ENCODE assay signal across 11 cellular contexts in genomic region chr20:3911956-3912355, GRCh38. TPM values are rescaled to one million over a fixed set of nuclear protein-coding genes. Genes with fewer than 3 reads are reported as not detected.
DNase-seq lines count a peak whose midpoint lies in the region; ATAC-seq and TF ChIP-seq lines count a peak whose summit lies in the region.
"Had no signal": no experiment of that assay in that cellular context is flagged by ENCODE, and none has a peak within 500 bp of the region (broad histone marks: within the 10 kb centered on the region; RNA-seq: fewer than 3 reads in every experiment).

No MANE protein-coding gene starts in this region.

- H3K27me3 ChIP-seq in right cardiac atrium (ENCODE audit: control insufficient read depth, insufficient read depth), result no peaks in the 10 kb centered on the region
- no peaks in the 10 kb centered on the region for H3K27me3 ChIP-seq in MG63
- H3K27me3 ChIP-seq: thyroid gland had no signal

- H3K4me3 ChIP-seq in HEK293 (ENCODE audit: low read depth, low read length), result no peak overlapping the region
- H3K4me3 ChIP-seq in right cardiac atrium (ENCODE audit: low read length), result no peak overlapping the region
- no peak overlapping the region for H3K4me3 ChIP-seq in MG63
- H3K4me3 ChIP-seq: thyroid gland had no signal

- WGBS in right cardiac atrium, result 60% methylated on average over 2 of the region's 2 CpGs

- H3K27ac ChIP-seq in HEK293 (ENCODE audit: extremely low read depth, low read depth, low read length), result no peak overlapping the region
- H3K27ac ChIP-seq in right cardiac atrium (ENCODE audit: low read length), result no peak overlapping the region
- H3K27ac ChIP-seq: thyroid gland had no signal

- POLR2A ChIA-PET in HEK293 (lab: Yijun Ruan, JAX), result interaction anchor here (0.9 kb wide), 1 partner anchor 14 kb away, joined by 3 read pairs; no protein-coding TSS in a partner anchor

- peak; percentile 54 to 61 for ATAC-seq in right cardiac atrium
- no peak for ATAC-seq in GM18519 (IDR thresholded peaks at IDR 0.05; ENCODE audit: low FRiP score, unreplicated experiment)

- DNase-seq in COR-L47 (lab: John Stamatoyannopoulos, UW) (peak; percentile 52), NCI-H774 (lab: John Stamatoyannopoulos, UW) (peak; percentile 34), right cardiac atrium (no peak), AG08396 (ENCODE audit: low spot score) (no peak), MG63 (no peak)
- DNase-seq: Caco-2; effector CD8-positive, alpha-beta T cell; NCI-H1048; thyroid gland had no signal

- CTCF ChIA-PET in HEK293 (lab: Yijun Ruan, JAX), result interaction anchor here (0.6 to 0.8 kb wide), 4 partner anchors 32 to 486 kb away, joined by 3 to 5 read pairs (median 3); no protein-coding TSS in a partner anchor

- TF ChIP-seq CTCF in HEK293 (tag by site-specific recombination; IDR thresholded peaks at IDR 0.05), result no peak

- no peaks in the 10 kb centered on the region for H3K9me3 ChIP-seq in HEK293 (ENCODE audit: control insufficient read depth, insufficient read depth, low read depth, low read length)
- no peaks in the 10 kb centered on the region for H3K9me3 ChIP-seq in right cardiac atrium (ENCODE audit: control insufficient read depth, low read length)
- no peaks in the 10 kb centered on the region for H3K9me3 ChIP-seq in MG63
- H3K9me3 ChIP-seq: Caco-2, thyroid gland had no signal

- H3K36me3 ChIP-seq in HEK293 (ENCODE audit: control insufficient read depth in 2 of 2, insufficient read depth in 1 of 2, low read length in 2 of 2), result peaks cover 78 to 92% of the 10 kb centered on the region in 2 experiments
- peaks cover 50% of the 10 kb centered on the region for H3K36me3 ChIP-seq in MG63

- intact Hi-C loops in right cardiac atrium (cut with DNase I), result no loop called here

- no peaks in the 10 kb centered on the region for H3K4me1 ChIP-seq in HEK293 (ENCODE audit: control insufficient read depth, insufficient read depth, low read length)
- peaks cover 4% of the 10 kb centered on the region for H3K4me1 ChIP-seq in right cardiac atrium (ENCODE audit: control insufficient read depth, insufficient read depth, low read length)
- H3K4me1 ChIP-seq: Caco-2 had no signal

TF ChIP-seq in HEK293, 187 proteins besides CTCF, POLR2A, EP300 and RAD21:
- TF ChIP-seq SP7 (tag by site-specific recombination; IDR thresholded peaks at IDR 0.05), result 0 out of 2 replicates have a peak, but pooled peaks have one; percentile 22
- TF ChIP-seq ZNF426 (tag by site-specific recombination; IDR thresholded peaks at IDR 0.05), result no peak
- TF ChIP-seq, protein P1, sequence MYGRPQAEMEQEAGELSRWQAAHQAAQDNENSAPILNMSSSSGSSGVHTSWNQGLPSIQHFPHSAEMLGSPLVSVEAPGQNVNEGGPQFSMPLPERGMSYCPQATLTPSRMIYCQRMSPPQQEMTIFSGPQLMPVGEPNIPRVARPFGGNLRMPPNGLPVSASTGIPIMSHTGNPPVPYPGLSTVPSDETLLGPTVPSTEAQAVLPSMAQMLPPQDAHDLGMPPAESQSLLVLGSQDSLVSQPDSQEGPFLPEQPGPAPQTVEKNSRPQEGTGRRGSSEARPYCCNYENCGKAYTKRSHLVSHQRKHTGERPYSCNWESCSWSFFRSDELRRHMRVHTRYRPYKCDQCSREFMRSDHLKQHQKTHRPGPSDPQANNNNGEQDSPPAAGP (tag by site-specific recombination; IDR thresholded peaks at IDR 0.05), result 0 out of 2 replicates have a peak, but pooled peaks have one; percentile 16
- 0 out of 2 replicates have a peak, but pooled peaks have one; percentile 12 for TF ChIP-seq WT1 (tag by site-specific recombination; IDR thresholded peaks at IDR 0.05)
- no peak for TF ChIP-seq GLIS2 (tag by site-specific recombination; IDR thresholded peaks at IDR 0.05)
- TF ChIP-seq ZNF324 (tag by site-specific recombination; IDR thresholded peaks at IDR 0.05), result no peak
- peak; percentile 37; the same call in 1 of the 2 replicates for TF ChIP-seq ZNF366 (tag by site-specific recombination; conservative IDR thresholded peaks at IDR 0.05)
- TF ChIP-seq SCRT2 (tag by site-specific recombination; IDR thresholded peaks at IDR 0.05), result peak; percentile 29; the same call in 1 of the 2 replicates
- TF ChIP-seq IKZF3 (tag by site-specific recombination; IDR thresholded peaks at IDR 0.05), result peak; percentile 46; the same call in 1 of the 2 replicates

RNA-seq across cellular contexts. Expression of gene PANK2, which starts 22.8 kb away (rescaled TPM):
- total RNA-seq in right cardiac atrium, result 10 to 100 TPM; 22.1 to 24.4 (median 23.2) TPM
- polyA plus RNA-seq in right cardiac atrium, result 16.2 TPM
- 31.4 and 57.1 TPM in 2 replicates for total RNA-seq in MG63 (2014; rRNA removed; shearing (Covaris generic); ENCODE audit: low replicate concordance)

Comparison
In these comparisons a context has a peak if more than half of its experiments do, and no peak if none do; other contexts are left out.
1. DNase-seq: peak in COR-L47 (single experiment) and NCI-H774 (single experiment); none in right cardiac atrium (0 of 3), AG08396 (single experiment) and MG63 (single experiment).